ENCODE assay signal across 2 cellular contexts in the genomic region with DNA sequence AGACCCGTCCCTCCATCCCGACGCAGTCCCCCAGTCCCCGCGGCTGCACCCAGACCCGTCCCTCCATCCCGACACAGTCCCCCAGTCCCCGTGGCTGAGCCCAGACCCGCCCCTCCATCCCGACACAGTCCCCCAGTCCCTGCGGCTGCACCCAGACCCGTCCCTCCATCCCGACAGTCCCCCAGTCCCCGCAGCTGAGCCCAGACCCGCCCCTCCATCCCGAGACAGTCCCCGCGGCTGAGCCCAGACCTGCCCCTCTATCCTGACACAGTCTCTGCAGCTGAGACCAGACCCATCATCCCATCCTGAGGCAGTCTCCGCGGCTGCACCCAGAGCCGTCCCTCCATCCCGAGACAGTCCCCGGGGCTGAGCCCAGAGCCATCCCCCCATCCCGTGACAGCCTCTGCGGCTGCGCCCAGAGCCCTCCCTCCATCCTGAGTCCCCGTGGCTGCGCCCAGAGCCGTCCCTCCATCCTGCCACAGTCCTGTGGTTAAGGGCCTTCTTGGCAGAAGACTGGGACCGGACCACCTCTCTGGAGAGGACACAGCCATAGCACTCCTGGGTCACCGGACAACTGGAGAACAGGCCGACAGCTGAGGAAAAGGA.
TF ChIP-seq lines count a peak whose summit lies in the region.

No MANE protein-coding gene starts in this region.

TF ChIP-seq in IMR-90, 13 proteins besides CTCF, POLR2A, EP300 and RAD21:
- no peak for TF ChIP-seq SMC3 (IDR thresholded peaks at IDR 0.05; ENCODE audit: low read depth, low read length)
- no peak for TF ChIP-seq CHD1 (IDR thresholded peaks at IDR 0.05; ENCODE audit: low read depth, low read length)
- no peak for TF ChIP-seq CEBPB (IDR thresholded peaks at IDR 0.05; ENCODE audit: low read depth, low read length)
- no peak for TF ChIP-seq MAFK (IDR thresholded peaks at IDR 0.05; ENCODE audit: low read depth, low read length)
- no peak for TF ChIP-seq NFE2L2 (IDR thresholded peaks at IDR 0.05; ENCODE audit: low read depth, low read length)
- no peak for TF ChIP-seq BHLHE40 (IDR thresholded peaks at IDR 0.05; ENCODE audit: low read depth, low read length)
- no peak for TF ChIP-seq RCOR1 (IDR thresholded peaks at IDR 0.05; ENCODE audit: insufficient replicate concordance, low read length)
- TF ChIP-seq RFX5 (IDR thresholded peaks at IDR 0.05; ENCODE audit: low read depth, low read length), result no peak
- no peak for TF ChIP-seq MXI1 (IDR thresholded peaks at IDR 0.05; ENCODE audit: borderline replicate concordance, low read depth, low read length)
- no peak for TF ChIP-seq MAZ (IDR thresholded peaks at IDR 0.05; ENCODE audit: borderline replicate concordance, low read depth, low read length)
- TF ChIP-seq, protein P1, sequence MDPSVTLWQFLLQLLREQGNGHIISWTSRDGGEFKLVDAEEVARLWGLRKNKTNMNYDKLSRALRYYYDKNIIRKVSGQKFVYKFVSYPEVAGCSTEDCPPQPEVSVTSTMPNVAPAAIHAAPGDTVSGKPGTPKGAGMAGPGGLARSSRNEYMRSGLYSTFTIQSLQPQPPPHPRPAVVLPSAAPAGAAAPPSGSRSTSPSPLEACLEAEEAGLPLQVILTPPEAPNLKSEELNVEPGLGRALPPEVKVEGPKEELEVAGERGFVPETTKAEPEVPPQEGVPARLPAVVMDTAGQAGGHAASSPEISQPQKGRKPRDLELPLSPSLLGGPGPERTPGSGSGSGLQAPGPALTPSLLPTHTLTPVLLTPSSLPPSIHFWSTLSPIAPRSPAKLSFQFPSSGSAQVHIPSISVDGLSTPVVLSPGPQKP (IDR thresholded peaks at IDR 0.05; ENCODE audit: borderline replicate concordance, low read depth, low read length), result no peak
- no peak for TF ChIP-seq USF2 (IDR thresholded peaks at IDR 0.05; ENCODE audit: low read depth, low read length)
- no peak for TF ChIP-seq FOS (IDR thresholded peaks at IDR 0.05; ENCODE audit: low read depth, low read length)

TF ChIP-seq in endothelial cell of umbilical vein, 7 proteins besides CTCF, POLR2A, EP300 and RAD21:
- TF ChIP-seq GATA2 (IDR thresholded peaks at IDR 0.05; ENCODE audit: insufficient read depth, insufficient read length, low read depth, low read length), result no peak
- TF ChIP-seq, protein P2, sequence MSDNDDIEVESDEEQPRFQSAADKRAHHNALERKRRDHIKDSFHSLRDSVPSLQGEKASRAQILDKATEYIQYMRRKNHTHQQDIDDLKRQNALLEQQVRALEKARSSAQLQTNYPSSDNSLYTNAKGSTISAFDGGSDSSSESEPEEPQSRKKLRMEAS (IDR thresholded peaks at IDR 0.05; ENCODE audit: insufficient read depth, insufficient read length), result no peak
- TF ChIP-seq EZH2 (IDR thresholded peaks at IDR 0.05; ENCODE audit: borderline replicate concordance, low read depth, low read length, severe bottlenecking), result peak; percentile 49
- TF ChIP-seq POLR2AphosphoS5 (IDR thresholded peaks at IDR 0.05; ENCODE audit: insufficient read depth, low read depth, low read length), result no peak
- TF ChIP-seq FOS (IDR thresholded peaks at IDR 0.05; ENCODE audit: borderline replicate concordance, insufficient read depth, low read length), result no peak
- no peak for TF ChIP-seq MYC (IDR thresholded peaks at IDR 0.05; ENCODE audit: low read depth, low read length)
- no peak for TF ChIP-seq JUN (IDR thresholded peaks at IDR 0.05; ENCODE audit: borderline replicate concordance, insufficient read depth, insufficient read length, low read depth)
